ENCODE assay signal across 18 cellular contexts in genomic region chr15:71592186-71592585, GRCh38.
DNase-seq lines count a peak whose midpoint lies in the region; ATAC-seq and TF ChIP-seq lines count a peak whose summit lies in the region.
"Had no signal": no experiment of that assay in that cellular context is flagged by ENCODE, and none has a peak within 500 bp of the region (broad histone marks: within the 10 kb centered on the region; RNA-seq: fewer than 3 reads in every experiment).

No MANE protein-coding gene starts in this region.

- no peak for TF ChIP-seq CTCF in esophagus muscularis mucosa (IDR thresholded peaks at IDR 0.05)
- TF ChIP-seq CTCF in cardiac muscle cell (IDR thresholded peaks at IDR 0.05; ENCODE audit: low read depth, low read length) = no peak
- no peak for TF ChIP-seq CTCF in left ventricle myocardium inferior (IDR thresholded peaks at IDR 0.05; ENCODE audit: borderline replicate concordance)

- peaks cover 4% of the 10 kb centered on the region for H3K27me3 Mint-ChIP-seq in activated CD4-positive, alpha-beta T cell treated with anti-CD3 and anti-CD28 coated beads for 36 hours
- H3K27me3 Mint-ChIP-seq: IgD-negative memory B cell had no signal

- H3K36me3 Mint-ChIP-seq in activated CD4-positive, alpha-beta T cell treated with anti-CD3 and anti-CD28 coated beads for 36 hours (ENCODE audit: low read depth) = no peaks in the 10 kb centered on the region
- H3K36me3 Mint-ChIP-seq: CD4-positive, CD25-positive, alpha-beta regulatory T cell; IgD-negative memory B cell had no signal

- no peak overlapping the region for H3K56ac ChIP-seq in mesendoderm (ENCODE audit: low read length)

- no peak overlapping the region for H2BK5ac ChIP-seq in mesendoderm (ENCODE audit: low read length)

- POLR2A ChIA-PET in activated CD4-positive, alpha-beta T cell treated with anti-CD3 and anti-CD28 coated beads for 36 hours (lab: Charles Lee) = no interaction called here

- peaks cover 24 to 34% (median 28%) of the 10 kb centered on the region in 4 donors for H3K4me1 ChIP-seq in esophagus muscularis mucosa
- peaks cover 14% of the 10 kb centered on the region for H3K4me1 ChIP-seq in cardiac muscle cell (ENCODE audit: low read depth)
- peaks cover 46% of the 10 kb centered on the region for H3K4me1 ChIP-seq in left ventricle myocardium inferior
- H3K4me1 ChIP-seq in mesendoderm (ENCODE audit: control insufficient read depth, low read depth, low read length) = no peaks in the 10 kb centered on the region
- H3K4me1 ChIP-seq: BE2C, Caco-2 had no signal

- H3K79me1 ChIP-seq in mesendoderm (ENCODE audit: low read length) = no peaks in the 10 kb centered on the region

- H3K4me2 ChIP-seq in mesendoderm (ENCODE audit: low read length) = no peak overlapping the region

- no peak for ATAC-seq in GM18505 (IDR thresholded peaks at IDR 0.05; ENCODE audit: unreplicated experiment)
- ATAC-seq in activated CD4-positive, alpha-beta T cell treated with anti-CD3 and anti-CD28 coated beads for 36 hours = no peak
- ATAC-seq: HCT116 had no signal

- no peak overlapping the region for H4K8ac ChIP-seq in mesendoderm (ENCODE audit: low read depth, low read length)

- no peak overlapping the region for H3K18ac ChIP-seq in mesendoderm (ENCODE audit: low read length)

- no peak overlapping the region for H2BK120ac ChIP-seq in mesendoderm (ENCODE audit: low read depth, low read length)

- no peaks in the 10 kb centered on the region for H3K9me3 Mint-ChIP-seq in activated CD4-positive, alpha-beta T cell treated with anti-CD3 and anti-CD28 coated beads for 36 hours (ENCODE audit: low read depth)

- no peak overlapping the region for H3K9ac ChIP-seq in mesendoderm (ENCODE audit: low read length)

- H2AK5ac ChIP-seq in mesendoderm (ENCODE audit: low read length) = no peak overlapping the region

- no peak overlapping the region for H3K27ac Mint-ChIP-seq in activated CD4-positive, alpha-beta T cell treated with anti-CD3 and anti-CD28 coated beads for 36 hours
- H3K27ac Mint-ChIP-seq: CD4-positive, CD25-positive, alpha-beta regulatory T cell; IgD-negative memory B cell had no signal

- TF ChIP-seq EP300 in esophagus muscularis mucosa (IDR thresholded peaks at IDR 0.05) = no peak

- 63% methylated on average over 6 of the region's 6 CpGs for WGBS in esophagus muscularis mucosa
- no CpG with 5 or more reads among the region's 6 CpGs for WGBS in mesendoderm (ENCODE audit: extremely low coverage, insufficient coverage, low lambda C conversion rate)

- no peak overlapping the region for H3K4me3 Mint-ChIP-seq in activated CD4-positive, alpha-beta T cell treated with anti-CD3 and anti-CD28 coated beads for 36 hours
- H3K4me3 Mint-ChIP-seq: CD4-positive, CD25-positive, alpha-beta regulatory T cell; IgD-negative memory B cell had no signal

- H3K36me3 ChIP-seq in esophagus muscularis mucosa (no peaks in the 10 kb centered on the region), cardiac muscle cell (no peaks in the 10 kb centered on the region), left ventricle myocardium inferior (no peaks in the 10 kb centered on the region), mesendoderm (ENCODE audit: control insufficient read depth, insufficient read depth, low read length) (no peaks in the 10 kb centered on the region)
- H3K36me3 ChIP-seq: BE2C had no signal

- peak overlapping the region; percentile 18 to 64 (median 45) for H3K27ac ChIP-seq in esophagus muscularis mucosa (replicated peaks in 1 of 4)
- H3K27ac ChIP-seq in cardiac muscle cell = peak overlapping the region; percentile 62
- peak overlapping the region; percentile 73 for H3K27ac ChIP-seq in left ventricle myocardium inferior (replicated peaks)
- H3K27ac ChIP-seq in mesendoderm (ENCODE audit: low read depth, low read length) = no peak overlapping the region

- intact Hi-C loops in esophagus muscularis mucosa (cut with DNase I) (no loop called here), left ventricle myocardium inferior (cut with micrococcal nuclease) (no loop called here)
- intact Hi-C loops in activated CD4-positive, alpha-beta T cell treated with anti-CD3 and anti-CD28 coated beads for 36 hours (cut with DNase I, micrococcal nuclease) = no loop called here

- no peak overlapping the region for H2BK15ac ChIP-seq in mesendoderm (replicated peaks; ENCODE audit: low read depth)

- H3K9me3 ChIP-seq in esophagus muscularis mucosa (no peaks in the 10 kb centered on the region), cardiac muscle cell (ENCODE audit: low read depth) (no peaks in the 10 kb centered on the region), left ventricle myocardium inferior (replicated peaks) (no peaks in the 10 kb centered on the region)
- H3K9me3 ChIP-seq: BE2C, Caco-2 had no signal

- no peak overlapping the region for H4K5ac ChIP-seq in mesendoderm (ENCODE audit: low read length)

- H3K4me3 ChIP-seq in esophagus muscularis mucosa (no peak overlapping the region), cardiac muscle cell (no peak overlapping the region), left ventricle myocardium inferior (no peak overlapping the region), mesendoderm (ENCODE audit: low read length) (no peak overlapping the region)

- no peaks in the 10 kb centered on the region for H3K79me2 ChIP-seq in mesendoderm (ENCODE audit: control insufficient read depth, insufficient read depth, low read length)

- H3K27me3 ChIP-seq in esophagus muscularis mucosa (no peaks in the 10 kb centered on the region), cardiac muscle cell (no peaks in the 10 kb centered on the region), left ventricle myocardium inferior (ENCODE audit: low read depth) (no peaks in the 10 kb centered on the region), mesendoderm (ENCODE audit: insufficient read depth, low read length, poor library complexity) (no peaks in the 10 kb centered on the region)

- DNase-seq in esophagus muscularis mucosa (ENCODE audit: extremely low spot score) = peak; percentile 75
- peak in 1 of 2 donors; percentile 31 for DNase-seq in cardiac muscle cell (ENCODE audit: low read depth in 1 of 2, low spot score in 1 of 2)
- peak; percentile 27 for DNase-seq in left ventricle myocardium inferior
- no peak for DNase-seq in mesendoderm
- no peak for DNase-seq in inferior parietal cortex (ENCODE audit: extremely low spot score)
- DNase-seq in activated CD4-positive, alpha-beta T cell treated with anti-CD3 and anti-CD28 coated beads for 36 hours = no peak
- no peak for DNase-seq in NCI-H446 (lab: John Stamatoyannopoulos, UW)
- DNase-seq: ACHN; BE2C; C1 segment of cervical spinal cord; Caco-2; CD4-positive, CD25-positive, alpha-beta regulatory T cell; DMS79; GF-D8; GOT3 had no signal

- CTCF ChIA-PET in activated CD4-positive, alpha-beta T cell treated with anti-CD3 and anti-CD28 coated beads for 36 hours (lab: Charles Lee) = no interaction called here

- TF ChIP-seq POLR2A in esophagus muscularis mucosa (IDR thresholded peaks at IDR 0.05; ENCODE audit: low read depth) (no peak), GM18505 (IDR thresholded peaks at IDR 0.05; ENCODE audit: borderline replicate concordance, extremely low read depth, insufficient read depth, insufficient read length) (no peak)

- no peaks in the 10 kb centered on the region for H3K4me1 Mint-ChIP-seq in activated CD4-positive, alpha-beta T cell treated with anti-CD3 and anti-CD28 coated beads for 36 hours
- H3K4me1 Mint-ChIP-seq: CD4-positive, CD25-positive, alpha-beta regulatory T cell; IgD-negative memory B cell had no signal

- H3K23ac ChIP-seq in mesendoderm (ENCODE audit: low read length) = peak overlapping the region; percentile 29

- no peak overlapping the region for H3K4ac ChIP-seq in mesendoderm (ENCODE audit: low read depth, low read length)

Comparison
In these comparisons a context has a peak if more than half of its experiments do, and no peak if none do; other contexts are left out.
1. DNase-seq: peak in esophagus muscularis mucosa (single experiment) and left ventricle myocardium inferior (single experiment); none in mesendoderm (single experiment), inferior parietal cortex (single experiment), activated CD4-positive, alpha-beta T cell treated with anti-CD3 and anti-CD28 coated beads for 36 hours (single experiment) and NCI-H446 (0 of 2).